Comparison of ENCODE assay signal across 26 cellular contexts in the genomic region with DNA sequence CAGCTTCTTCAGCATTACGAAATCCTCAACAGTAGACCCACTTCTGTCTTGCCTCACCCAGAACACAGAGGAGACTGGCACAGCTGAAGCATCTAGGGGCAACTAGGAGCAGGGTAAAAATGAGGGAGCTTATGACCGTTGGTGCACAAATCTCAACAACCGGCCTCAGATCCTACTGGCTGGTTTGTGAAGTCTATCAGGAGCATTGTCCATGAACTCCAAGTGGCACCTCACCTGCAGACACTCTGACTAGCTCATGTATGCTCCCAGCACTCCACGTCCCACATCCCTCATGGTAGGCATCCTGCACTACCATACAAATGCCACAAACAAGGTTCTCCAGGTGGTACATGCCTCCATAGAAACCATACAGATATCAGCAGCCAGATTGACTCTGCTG.
"Had no signal": no experiment of that assay in that cellular context is flagged by ENCODE, and none has a peak within 500 bp of the region (broad histone marks: within the 10 kb centered on the region; RNA-seq: fewer than 3 reads in every experiment).

No MANE protein-coding gene starts in this region.

- FAIRE-seq: TTC549 had no signal

- DNase-seq: activated CD4-positive, alpha-beta memory T cell treated with anti-CD3 and anti-CD28 coated beads for 36 hours; activated CD4-positive, alpha-beta T cell treated with anti-CD3 and anti-CD28 coated beads, Interleukin-2, amount 50 U/mL, for 1 hour; activated effector memory CD4-positive, alpha-beta T cell treated with Interleukin-2 at 50 U/mL for 16 hours; activated naive CD4-positive, alpha-beta T cell treated with anti-CD3 and anti-CD28 coated beads, Interleukin-2, amount 10 ng/mL, durations not matched to agents 7 days and 5 days; activated naive CD8-positive, alpha-beta T cell treated with anti-CD3 and anti-CD28 coated beads, Interleukin-2, amount 50 U/mL, for 24 hours; activated T-cell treated with anti-CD3 and anti-CD28 coated beads for 4 hours; activated T-cell treated with anti-CD3 and anti-CD28 coated beads, Interleukin-2, amount 50 U/mL, for 4 hours; anterior cingulate cortex; central memory CD4-positive, alpha-beta T cell; Kasumi-1; KG1; MG63; NCI-H1048; NCI-H1436 treated with DMSO at 0.1 percent for 48 hours; NCI-H1694 treated with DMSO at 0.1 percent for 48 hours; NCI-H2029; NCI-H2107; NCI-H2171; NCI-H510A; NCI-H526; NCI-H748 treated with DMSO at 0.1 percent for 48 hours; NK-92 treated with Interleukin-12 subunit alpha and Interleukin-12 subunit beta, amount 100 ng/mL, for 24 hours; SHP77; SJCRH30; T1000 had no signal
